Comparison of ENCODE assay signal across 11 cellular contexts in genomic region chr9:114950761-114951160, GRCh38. TPM values are rescaled to one million over a fixed set of nuclear protein-coding genes. Genes with fewer than 3 reads are reported as not detected.
"Had no signal": no experiment of that assay in that cellular context is flagged by ENCODE, and none has a peak within 500 bp of the region (broad histone marks: within the 10 kb centered on the region; RNA-seq: fewer than 3 reads in every experiment).

No MANE protein-coding gene starts in this region.

- H3K4me3 ChIP-seq: GM23248, HAP-1, K562 had no signal

- H3K27ac ChIP-seq: GM23248, HL-60 had no signal

- ATAC-seq: HCT116, K562 had no signal

- H3K36me3 ChIP-seq: HAP-1 had no signal

- FAIRE-seq: K562 had no signal

- H3K4me1 ChIP-seq: HAP-1 had no signal

- DNase-seq: GM23248, GOT3, H7, HFFc6, IMR-90 had no signal

- H3K9ac ChIP-seq: GM23248 had no signal

- H2AFZ ChIP-seq: GM23248 had no signal

- H3K9me3 ChIP-seq: HAP-1 had no signal

RNA-seq across cellular contexts. Expression of gene TNFSF8, which starts 20.4 kb away (rescaled TPM):
- total RNA-seq: GM23248, H4, H7, HFFc6, HT1080, IMR-90 had no signal
- polyA plus RNA-seq: GM23248, IMR-90, K562 had no signal
